In the genomic region with DNA sequence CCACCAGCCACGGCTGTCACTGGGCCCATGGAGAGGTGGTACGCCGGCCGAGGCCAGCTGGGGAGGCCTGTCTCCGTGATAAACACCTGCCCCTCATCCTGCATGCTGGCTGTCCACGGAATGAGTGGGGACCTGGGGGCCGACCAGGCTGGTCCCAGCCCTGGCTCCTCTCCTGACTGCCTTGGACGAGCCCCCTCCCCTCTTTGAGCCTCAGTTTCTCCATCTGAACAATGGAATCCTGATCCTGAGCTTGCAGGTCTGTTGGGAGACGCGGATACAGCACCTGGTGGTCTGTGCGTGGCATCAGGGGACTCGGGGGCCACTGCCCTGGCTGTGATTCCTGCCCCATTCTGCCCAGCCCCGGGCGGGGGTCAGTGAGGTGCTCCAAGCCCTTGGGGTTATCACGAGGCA, we compare ENCODE assay signal across 13 cellular contexts.
DNase-seq lines count a peak whose midpoint lies in the region; ATAC-seq, FAIRE-seq and TF ChIP-seq lines count a peak whose summit lies in the region.
"Had no signal": no experiment of that assay in that cellular context is flagged by ENCODE, and none has a peak within 500 bp of the region (broad histone marks: within the 10 kb centered on the region; RNA-seq: fewer than 3 reads in every experiment).

No MANE protein-coding gene starts in this region.

- in situ Hi-C loops in ACHN (cut with HindIII; ENCODE audit: low pct_ligation_motif_present, low pct_unique_long_range_greater_than_20kb, low sequenced_read_pairs): no loop called here

- no peaks in the 10 kb centered on the region for H3K79me1 ChIP-seq in H1 (ENCODE audit: low read depth, low read length)

- H3K9me3 ChIP-seq in heart left ventricle: no peaks in the 10 kb centered on the region
- no peaks in the 10 kb centered on the region for H3K9me3 ChIP-seq in H1 (ENCODE audit: insufficient read depth in 2 of 2, low read depth in 1 of 2, low read length in 1 of 2)
- H3K9me3 ChIP-seq in sigmoid colon: no peaks in the 10 kb centered on the region
- H3K9me3 ChIP-seq: BE2C, HAP-1 had no signal

- H3K27ac ChIP-seq in heart left ventricle (no peak overlapping the region), H1 (ENCODE audit: low read depth, low read length) (no peak overlapping the region), sigmoid colon (no peak overlapping the region)

- whole genome bisulfite sequencing in heart left ventricle, 4 donors: 59 to 69% (median 65%) methylated on average over 4 to 15 of the region's 15 CpGs
- 90% methylated on average over 14 of the region's 15 CpGs; no CpG with 5 or more reads in 1 of the 2 experiments for WGBS in H1 (ENCODE audit: extremely low coverage in 1 of 2, insufficient coverage in 1 of 2, insufficient read length in 1 of 2, insufficient replicate concordance in 2 of 2, low coverage in 1 of 2, low lambda C conversion rate in 2 of 2, missing lambda C conversion rate in 1 of 2), 2 experiments
- 69 to 75% methylated on average over 15 of the region's 15 CpGs for WGBS in sigmoid colon, 2 donors

- H4K20me1 ChIP-seq in H1 (replicated peaks in 1 of 2; ENCODE audit: control insufficient read depth in 1 of 2, insufficient read depth in 2 of 2, low read length in 2 of 2): peaks cover 0 to 1% of the 10 kb centered on the region in 2 experiments

- no peak overlapping the region for H3K9ac ChIP-seq in H1 (replicated peaks in 1 of 4; ENCODE audit: extremely low read depth in 1 of 4, low read depth in 3 of 4, low read length in 3 of 4)

- ATAC-seq in heart left ventricle (no peak), GM21825 (IDR thresholded peaks at IDR 0.05; ENCODE audit: unreplicated experiment) (no peak)

- H2BK120ac ChIP-seq in H1 (replicated peaks; ENCODE audit: low read depth, low read length): no peak overlapping the region

- H3K27me3 ChIP-seq in heart left ventricle: peaks cover 5 to 83% (median 22%) of the 10 kb centered on the region in 9 donors
- no peaks in the 10 kb centered on the region for H3K27me3 ChIP-seq in H1 (replicated peaks in 1 of 4; ENCODE audit: control insufficient read depth in 3 of 4, extremely low read depth in 1 of 4, insufficient read depth in 3 of 4, low read length in 3 of 4)
- H3K27me3 ChIP-seq in sigmoid colon: peaks cover 0 to 81% (median 30%) of the 10 kb centered on the region in 3 donors

- H2BK15ac ChIP-seq in H1 (ENCODE audit: low read length): no peak overlapping the region

- H3K14ac ChIP-seq in H1 (ENCODE audit: insufficient read length): no peak overlapping the region

- intact Hi-C loops in heart left ventricle (cut with DNase I): no loop called here
- intact Hi-C loops in cardiac septum (cut with DNase I): no loop called here
- intact Hi-C loops in sigmoid colon (cut with DNase I): no loop called here

- H3K79me2 ChIP-seq in H1 (ENCODE audit: control insufficient read depth in 1 of 2, insufficient read depth in 2 of 2, low read length in 2 of 2): no peaks in the 10 kb centered on the region

- H2BK5ac ChIP-seq in H1 (ENCODE audit: low read depth, low read length): no peak overlapping the region

- no peak overlapping the region for H3K23ac ChIP-seq in H1 (ENCODE audit: insufficient read length)

- no peaks in the 10 kb centered on the region for H3K36me3 ChIP-seq in heart left ventricle
- H3K36me3 ChIP-seq in H1 (ENCODE audit: control insufficient read depth in 2 of 4, insufficient read depth in 4 of 4, low read length in 3 of 4): no peaks in the 10 kb centered on the region
- H3K36me3 ChIP-seq in sigmoid colon: no peaks in the 10 kb centered on the region
- H3K36me3 ChIP-seq: BE2C, HAP-1 had no signal

- no peak overlapping the region for H2BK20ac ChIP-seq in H1 (ENCODE audit: low read length)

- no peak for TF ChIP-seq RAD21 in H1 (IDR thresholded peaks at IDR 0.05 in 1 of 2, conservative IDR thresholded peaks at IDR 0.05 in 1 of 2; ENCODE audit: low read depth in 2 of 2, low read length in 2 of 2)

- no peak overlapping the region for H3K4me2 ChIP-seq in H1 (ENCODE audit: insufficient read depth in 1 of 2, low read depth in 2 of 2, low read length in 2 of 2)

- H3K4ac ChIP-seq in H1 (replicated peaks; ENCODE audit: insufficient read length, low read depth, low read length): no peak overlapping the region

- no peak overlapping the region for H3K4me3 ChIP-seq in heart left ventricle
- H3K4me3 ChIP-seq in H1 (ENCODE audit: extremely low read depth in 1 of 4, insufficient read depth in 2 of 4, low read depth in 3 of 4, low read length in 4 of 4): no peak overlapping the region
- no peak overlapping the region for H3K4me3 ChIP-seq in sigmoid colon
- H3K4me3 ChIP-seq: HAP-1 had no signal

- H3K4me1 ChIP-seq in heart left ventricle (no peaks in the 10 kb centered on the region), H1 (replicated peaks in 1 of 4; ENCODE audit: control insufficient read depth in 3 of 4, insufficient read depth in 4 of 4, low read length in 3 of 4) (no peaks in the 10 kb centered on the region), sigmoid colon (no peaks in the 10 kb centered on the region)
- H3K4me1 ChIP-seq: BE2C, HAP-1 had no signal

- H4K91ac ChIP-seq in H1 (replicated peaks; ENCODE audit: insufficient read length, low read length): no peak overlapping the region

- no peaks in the 10 kb centered on the region for H3K23me2 ChIP-seq in H1 (ENCODE audit: low read depth, low read length)

- DNase-seq in heart left ventricle: peak in 3 of 5 donors; percentile 7 to 14 (median 10)
- no peak for DNase-seq in cardiac septum (ENCODE audit: low spot score)
- DNase-seq in H1 (ENCODE audit: low read depth in 1 of 2, low spot score in 2 of 2): no peak
- DNase-seq in sigmoid colon: peak; percentile 26
- DNase-seq in ACHN: no peak
- DNase-seq: BE2C; C1 segment of cervical spinal cord; CD4-positive, alpha-beta T cell; DMS153; DMS79; GF-D8 had no signal

- peak overlapping the region; percentile 51; the same call in 1 of the 2 replicates for H4K8ac ChIP-seq in H1 (ENCODE audit: extremely low read depth, insufficient read depth, low read length)

- no peak overlapping the region for H3K56ac ChIP-seq in H1 (replicated peaks; ENCODE audit: insufficient read length, low read depth, low read length)

- no peak for TF ChIP-seq CTCF in heart left ventricle (IDR thresholded peaks at IDR 0.05)
- TF ChIP-seq CTCF in H1 (IDR thresholded peaks at IDR 0.05; ENCODE audit: control extremely low read depth in 1 of 3, insufficient read depth in 1 of 3, low read depth in 1 of 3, low read length in 3 of 3): no peak
- no peak for TF ChIP-seq CTCF in sigmoid colon (IDR thresholded peaks at IDR 0.05)

- no peak for TF ChIP-seq POLR2A in heart left ventricle (IDR thresholded peaks at IDR 0.05)
- TF ChIP-seq POLR2A in H1 (IDR thresholded peaks at IDR 0.05; ENCODE audit: control extremely low read depth in 1 of 2, low read depth in 2 of 2, low read length in 2 of 2): no peak
- no peak for TF ChIP-seq POLR2A in sigmoid colon (IDR thresholded peaks at IDR 0.05)

- TF ChIP-seq EP300 in H1 (IDR thresholded peaks at IDR 0.05; ENCODE audit: borderline replicate concordance in 1 of 2, low read depth in 2 of 2, low read length in 2 of 2): no peak
- TF ChIP-seq EP300 in sigmoid colon (IDR thresholded peaks at IDR 0.05): no peak

- no peak overlapping the region for H3K18ac ChIP-seq in H1 (ENCODE audit: extremely low read depth, low read length)

- no peak overlapping the region for H2AK5ac ChIP-seq in H1 (ENCODE audit: low read depth, low read length)

- CTCF ChIA-PET in H1 (lab: Charles Lee; ENCODE audit: partially characterized antibody): interaction anchor here (1.0 to 1.4 kb wide), 2 partner anchors 55 to 93 kb away, joined by 3 to 4 read pairs; no protein-coding TSS in a partner anchor

- POLR2A ChIA-PET in H1 (lab: Charles Lee; ENCODE audit: partially characterized antibody): interaction anchor here (0.7 kb wide), 1 partner anchor 18 kb away, joined by 3 read pairs; no protein-coding TSS in a partner anchor

- H2BK12ac ChIP-seq in H1 (ENCODE audit: low read depth, low read length): no peak overlapping the region

- no peak for FAIRE-seq in H1 (lab: Jason Lieb, UNC)

- no peak overlapping the region for H2AFZ ChIP-seq in H1 (ENCODE audit: low read length)

- H4K5ac ChIP-seq in H1 (ENCODE audit: insufficient read length, low read depth, low read length): no peak overlapping the region

TF ChIP-seq in H1, 55 proteins besides CTCF, POLR2A, EP300 and RAD21 (continues in another document):
- TF ChIP-seq ZNF274 (IDR thresholded peaks at IDR 0.05; ENCODE audit: borderline replicate concordance, extremely low read depth, low read length): no peak
- TF ChIP-seq CBX5 (IDR thresholded peaks at IDR 0.05; ENCODE audit: low read depth, low read length): no peak
- TF ChIP-seq SIX5 (IDR thresholded peaks at IDR 0.05; ENCODE audit: low read depth, low read length): no peak
- no peak for TF ChIP-seq HDAC2 (IDR thresholded peaks at IDR 0.05; ENCODE audit: borderline replicate concordance in 1 of 2, low read depth in 2 of 2, low read length in 2 of 2)
- no peak for TF ChIP-seq NRF1 (IDR thresholded peaks at IDR 0.05; ENCODE audit: low read depth, low read length)
- TF ChIP-seq SP1 (IDR thresholded peaks at IDR 0.05; ENCODE audit: low read depth, low read length): no peak

Comparison
In these comparisons a context has a peak if more than half of its experiments do, and no peak if none do; other contexts are left out.
1. DNase-seq: peak in heart left ventricle (3 of 5) and sigmoid colon (single experiment); none in cardiac septum (single experiment), H1 (0 of 2) and ACHN (single experiment).